11 cellular contexts compared by ENCODE assay signal in genomic region chr5:39526914-39527477, GRCh38.
A peak's percentile ranks its signal among the peaks of the same experiment; 100 is the strongest.
DNase-seq lines count a peak whose midpoint lies in the region; ATAC-seq, FAIRE-seq and TF ChIP-seq lines count a peak whose summit lies in the region.
"Had no signal": no experiment of that assay in that cellular context is flagged by ENCODE, and none has a peak within 500 bp of the region (broad histone marks: within the 10 kb centered on the region; RNA-seq: fewer than 3 reads in every experiment).

No MANE protein-coding gene starts in this region.

- ATAC-seq in K562 (no peak), left colon (peak; percentile 86)

- in situ Hi-C loops in K562 (cut with MboI): no loop called here

- no peaks in the 10 kb centered on the region for H3K9me1 ChIP-seq in K562 (ENCODE audit: control insufficient read depth, insufficient read depth, low read length)

- no peak overlapping the region for H3K27ac Mint-ChIP-seq in mesothelial cell of epicardium
- H3K27ac Mint-ChIP-seq: activated naive CD4-positive, alpha-beta T cell treated with anti-CD3 and anti-CD28 coated beads, Interleukin-2, amount 10 ng/mL, durations not matched to agents 7 days and 5 days had no signal

- H3K4me1 ChIP-seq in HUES64 (ENCODE audit: insufficient read depth, low read length) (peaks cover 14% of the 10 kb centered on the region; the same call in 1 of the 2 replicates), K562 (replicated peaks in 1 of 2; ENCODE audit: control insufficient read depth in 2 of 2, insufficient read depth in 2 of 2, low read length in 2 of 2) (no peaks in the 10 kb centered on the region; a peak in 1 of 5 replicates), spleen (peaks cover 0 to 17% (median 10%) of the 10 kb centered on the region in 6 donors), vagina (no peaks in the 10 kb centered on the region)

- no peak overlapping the region for H3K4me3 ChIP-seq in HUES64 (ENCODE audit: low read length)
- H3K4me3 ChIP-seq in K562: no peak overlapping the region
- no peak overlapping the region for H3K4me3 ChIP-seq in spleen
- no peak overlapping the region for H3K4me3 ChIP-seq in vagina
- H3K4me3 ChIP-seq: ovary had no signal

- H3K9me3 Mint-ChIP-seq in mesothelial cell of epicardium: no peaks in the 10 kb centered on the region
- H3K9me3 Mint-ChIP-seq: activated naive CD4-positive, alpha-beta T cell treated with anti-CD3 and anti-CD28 coated beads, Interleukin-2, amount 10 ng/mL, durations not matched to agents 7 days and 5 days had no signal

- H3K4me3 Mint-ChIP-seq in mesothelial cell of epicardium: no peak overlapping the region
- H3K4me3 Mint-ChIP-seq: activated naive CD4-positive, alpha-beta T cell treated with anti-CD3 and anti-CD28 coated beads, Interleukin-2, amount 10 ng/mL, durations not matched to agents 7 days and 5 days had no signal

- no peaks in the 10 kb centered on the region for H3K36me3 ChIP-seq in HUES64 (ENCODE audit: insufficient read depth, low read length)
- H3K36me3 ChIP-seq in K562 (ENCODE audit: control insufficient read depth, insufficient read depth, low read length): no peaks in the 10 kb centered on the region
- H3K36me3 ChIP-seq in spleen: no peaks in the 10 kb centered on the region
- H3K36me3 ChIP-seq in vagina: no peaks in the 10 kb centered on the region
- H3K36me3 ChIP-seq: ovary had no signal

- H3K79me2 ChIP-seq in K562 (ENCODE audit: control insufficient read depth, insufficient read depth, low read length): no peaks in the 10 kb centered on the region

- H3K4me2 ChIP-seq in K562 (ENCODE audit: insufficient read depth, low read length): no peak overlapping the region

- TF ChIP-seq CTCF in K562 (IDR thresholded peaks at IDR 0.05 in 2 of 3, conservative IDR thresholded peaks at IDR 0.05 in 1 of 3; ENCODE audit: insufficient read depth in 2 of 3, low read depth in 1 of 3, low read length in 3 of 3) (no peak), spleen (IDR thresholded peaks at IDR 0.05 in 8 of 11, conservative IDR thresholded peaks at IDR 0.05 in 3 of 11) (no peak), vagina (IDR thresholded peaks at IDR 0.05) (no peak), mesothelial cell of epicardium (IDR thresholded peaks at IDR 0.05; ENCODE audit: unreplicated experiment) (no peak)

- H3K27ac ChIP-seq in HUES64 (ENCODE audit: low read depth, low read length) (peak overlapping the region; percentile 62; the same call in 1 of the 2 replicates), K562 (ENCODE audit: extremely low read depth, low read depth, low read length) (no peak overlapping the region), spleen (peak overlapping the region in 7 of 8 donors; percentile 63 to 85 (median 74)), vagina (no peak overlapping the region)
- H3K27ac ChIP-seq: epithelial cell of prostate, ovary had no signal

- no peak for TF ChIP-seq RAD21 in K562 (CRISPR knock-in tag; conservative IDR thresholded peaks at IDR 0.05 in 1 of 2, IDR thresholded peaks at IDR 0.05 in 1 of 2)

- H3K36me3 Mint-ChIP-seq in mesothelial cell of epicardium: no peaks in the 10 kb centered on the region
- H3K36me3 Mint-ChIP-seq: activated naive CD4-positive, alpha-beta T cell treated with anti-CD3 and anti-CD28 coated beads, Interleukin-2, amount 10 ng/mL, durations not matched to agents 7 days and 5 days had no signal

- no peak for TF ChIP-seq POLR2A in K562 (conservative IDR thresholded peaks at IDR 0.05)
- TF ChIP-seq POLR2A in spleen (IDR thresholded peaks at IDR 0.05): no peak
- TF ChIP-seq POLR2A in vagina (IDR thresholded peaks at IDR 0.05): no peak

- DNase-seq in K562 (ENCODE audit: extremely low read depth in 1 of 4, low spot score in 3 of 4) (no peak), left colon (peak in 1 of 2 donors; percentile 35), spleen (no peak), vagina (ENCODE audit: extremely low spot score in 2 of 2) (no peak), mesothelial cell of epicardium (ENCODE audit: low spot score in 2 of 2, unreplicated experiment in 2 of 2) (no peak)
- no peak for DNase-seq in activated T-cell treated with anti-CD3 and anti-CD28 coated beads, Interleukin-2, amount 50 U/mL, for 48 hours
- no peak for DNase-seq in stimulated activated naive CD4-positive, alpha-beta T cell treated with Interleukin-2 at 50 U/mL for 16 hours (lab: John Stamatoyannopoulos, UW)
- DNase-seq: activated naive CD4-positive, alpha-beta T cell treated with anti-CD3 and anti-CD28 coated beads, Interleukin-2, amount 10 ng/mL, durations not matched to agents 7 days and 5 days; ovary had no signal

- intact Hi-C loops in K562 (cut with micrococcal nuclease) (no loop called here), left colon (cut with DNase I, micrococcal nuclease) (no loop called here), spleen (cut with DNase I; ENCODE audit: low total_unique reads) (no loop called here), vagina (cut with DNase I) (no loop called here)

- no peaks in the 10 kb centered on the region for H4K20me1 ChIP-seq in K562 (replicated peaks; ENCODE audit: control insufficient read depth, insufficient read depth, low read length)

- H3K9me3 ChIP-seq in HUES64 (ENCODE audit: insufficient read depth, low read depth, low read length) (no peaks in the 10 kb centered on the region), K562 (replicated peaks; ENCODE audit: control insufficient read depth, insufficient read depth, low read depth, low read length) (no peaks in the 10 kb centered on the region), spleen (no peaks in the 10 kb centered on the region), vagina (no peaks in the 10 kb centered on the region)
- H3K9me3 ChIP-seq: ovary had no signal

- no TSS peak for BruUV-seq in K562 (replicated peaks; lab: Mats Ljungman, UMichigan)

- no peak overlapping the region for H3K9ac ChIP-seq in HUES64 (ENCODE audit: low read depth, low read length)
- no peak overlapping the region for H3K9ac ChIP-seq in K562 (ENCODE audit: insufficient read depth in 1 of 2, low read depth in 2 of 2, low read length in 2 of 2)

- CTCF ChIA-PET in K562 (lab: Yijun Ruan, JAX; ENCODE audit: low intra/inter-chr PET ratio): no interaction called here

- POLR2A ChIA-PET in K562 (lab: Yijun Ruan, JAX): interaction anchor here (0.7 to 0.8 kb wide), 2 partner anchors 72 to 330 kb away, joined by 3 read pairs; no protein-coding TSS in a partner anchor

- no peak for FAIRE-seq in K562 (lab: Jason Lieb, UNC)

- H3K4me1 Mint-ChIP-seq in mesothelial cell of epicardium: peaks cover 35% of the 10 kb centered on the region
- H3K4me1 Mint-ChIP-seq: activated naive CD4-positive, alpha-beta T cell treated with anti-CD3 and anti-CD28 coated beads, Interleukin-2, amount 10 ng/mL, durations not matched to agents 7 days and 5 days had no signal

- no peak overlapping the region for H2AFZ ChIP-seq in K562 (ENCODE audit: low read depth, low read length)

- no peaks in the 10 kb centered on the region for H3K27me3 Mint-ChIP-seq in mesothelial cell of epicardium (ENCODE audit: low read depth)

- TF ChIP-seq EP300 in K562 (IDR thresholded peaks at IDR 0.05; ENCODE audit: low read length): no peak

- H3K27me3 ChIP-seq in HUES64 (ENCODE audit: insufficient read depth, low read length): no peaks in the 10 kb centered on the region
- H3K27me3 ChIP-seq in K562 (ENCODE audit: control insufficient read depth in 2 of 2, insufficient read depth in 2 of 2, low read length in 2 of 2): peaks cover 0 to 10% of the 10 kb centered on the region in 2 experiments
- no peaks in the 10 kb centered on the region for H3K27me3 ChIP-seq in spleen (replicated peaks in 1 of 7)
- no peaks in the 10 kb centered on the region for H3K27me3 ChIP-seq in vagina
- H3K27me3 ChIP-seq: ovary had no signal

- WGBS in HUES64: 54% methylated on average over 4 of the region's 7 CpGs
- 5% methylated on average over 7 of the region's 7 CpGs for WGBS in K562 (ENCODE audit: insufficient coverage, low coverage, missing lambda C conversion rate)
- 24 to 42% (median 29%) methylated on average over 7 of the region's 7 CpGs for WGBS in spleen, 5 donors

TF ChIP-seq in K562, 482 proteins besides CTCF, POLR2A, EP300 and RAD21:
- TF ChIP-seq SP1 (CRISPR knock-in tag; IDR thresholded peaks at IDR 0.05) (no peak), ZNF24 (IDR thresholded peaks at IDR 0.05) (peak; percentile 59; the same call in 1 of the 2 replicates)

Comparison
In these comparisons a context has a peak if more than half of its experiments do, and no peak if none do; other contexts are left out.
1. H3K27ac ChIP-seq: peak in HUES64 (single experiment) and spleen (7 of 8); none in K562 (single experiment) and vagina (single experiment).